ENCODE assay signal across 4 cellular contexts in genomic region chr5:170468633-170469032, GRCh38. TPM values are rescaled to one million over a fixed set of nuclear protein-coding genes. Genes with fewer than 3 reads are reported as not detected.
"Had no signal": no experiment of that assay in that cellular context is flagged by ENCODE, and none has a peak within 500 bp of the region (broad histone marks: within the 10 kb centered on the region; RNA-seq: fewer than 3 reads in every experiment).

No MANE protein-coding gene starts in this region.

- ATAC-seq: GM12878 had no signal

- DNase-seq: GDM1, GF-D8 had no signal

- H3K4me3 ChIP-seq: GM12878 had no signal

RNA-seq across cellular contexts. Expression of gene KCNIP1, which starts 35.2 kb away (rescaled TPM):
- total RNA-seq: G401, GM12878 had no signal
- polyA plus RNA-seq: GM12878 had no signal
